22 cellular contexts compared by ENCODE assay signal in genomic region chr11:65108469-65109123, GRCh38.
"Had no signal": no experiment of that assay in that cellular context is flagged by ENCODE, and none has a peak within 500 bp of the region (broad histone marks: within the 10 kb centered on the region; RNA-seq: fewer than 3 reads in every experiment).

No MANE protein-coding gene starts in this region.

- FAIRE-seq: astrocyte, colon had no signal

- H3K4me3 ChIP-seq: hepatocyte, smooth muscle cell, upper lobe of right lung had no signal

- DNase-seq: activated B cell treated with CpG ODN at 0.5 μM for 24 hours; activated CD4-positive, alpha-beta T cell treated with anti-CD3 and anti-CD28 coated beads for 4 hours; activated CD4-positive, alpha-beta T cell treated with anti-CD3 and anti-CD28 coated beads, Interleukin-2, amount 50 U/mL, for 48 hours; activated CD8-positive, alpha-beta memory T cell treated with anti-CD3 and anti-CD28 coated beads, Interleukin-2, amount 50 U/mL, for 48 hours; activated naive CD4-positive, alpha-beta T cell treated with Interleukin-2 at 50 U/mL for 16 hours; activated naive CD8-positive, alpha-beta T cell treated with anti-CD3 and anti-CD28 coated beads for 36 hours; activated T-cell treated with anti-CD3 and anti-CD28 coated beads, Interleukin-2, amount 50 U/mL, for 4 hours; effector memory CD8-positive, alpha-beta T cell; foreskin fibroblast; immature natural killer cell; left ventricle myocardium superior; nephron progenitor cell; stimulated activated CD4-positive, alpha-beta T cell treated with anti-CD3 and anti-CD28 coated beads, Interleukin-2, amount 100 ng/mL, for 48 hours; stimulated activated CD8-positive, alpha-beta memory T cell treated with anti-CD3 and anti-CD28 coated beads, Interleukin-4, amount 100 ng/mL, for 48 hours; stimulated activated naive B cell treated with anti-CD40 and anti-IgM and Interleukin-4, amounts not matched to agents 10 μg/mL and 1 μg/mL and 100 μg/mL, for 72 hours; T-helper 9 cell; upper lobe of right lung had no signal

- H3K27ac ChIP-seq: hepatocyte, parathyroid adenoma, upper lobe of right lung had no signal

- H3K9me3 ChIP-seq: upper lobe of right lung had no signal

- H3K27me3 ChIP-seq: hepatocyte, upper lobe of right lung had no signal
